17 cellular contexts compared by ENCODE assay signal in genomic region chr14:26808407-26808806, GRCh38.
"Had no signal": no experiment of that assay in that cellular context is flagged by ENCODE, and none has a peak within 500 bp of the region (broad histone marks: within the 10 kb centered on the region; RNA-seq: fewer than 3 reads in every experiment).

No MANE protein-coding gene starts in this region.

- H3K9ac ChIP-seq: neural progenitor cell had no signal

- H3K9me3 ChIP-seq: pancreas, testis had no signal

- H3K4me3 ChIP-seq: neural progenitor cell, pancreas, skin epidermis, testis had no signal

- H2AFZ ChIP-seq: neural progenitor cell had no signal

- H3K36me3 ChIP-seq: neural progenitor cell, pancreas had no signal

- H3K4me2 ChIP-seq: neural progenitor cell had no signal

- ATAC-seq: left ventricle myocardium superior; stimulated activated naive CD8-positive, alpha-beta T cell treated with anti-CD3 and anti-CD28 coated beads, Interleukin-15, amount 100 ng/mL, for 72 hours had no signal

- DNase-seq: activated CD4-positive, alpha-beta memory T cell treated with anti-CD3 and anti-CD28 coated beads for 36 hours; activated gamma-delta T cell treated with Interleukin-2 at 50 U/mL for 16 hours; activated naive CD8-positive, alpha-beta T cell treated with anti-CD3 and anti-CD28 coated beads for 36 hours; activated T-cell treated with anti-CD3 and anti-CD28 coated beads, Interleukin-2, amount 50 U/mL, for 48 hours; aorta; central memory CD4-positive, alpha-beta T cell; cortex of kidney; effector CD8-positive, alpha-beta T cell; kidney; left ventricle myocardium superior; pancreas; retina; stimulated activated CD4-positive, alpha-beta T cell treated with anti-CD3 and anti-CD28 coated beads, Interleukin-4, amount 100 ng/mL, for 4 hours; stimulated activated naive CD8-positive, alpha-beta T cell treated with anti-CD3 and anti-CD28 coated beads, Interleukin-15, amount 100 ng/mL, for 72 hours; testis had no signal

- H3K4me1 ChIP-seq: neural progenitor cell, pancreas, testis had no signal

- FAIRE-seq: pancreas had no signal

- H3K27ac ChIP-seq: neural progenitor cell, pancreas, skin epidermis, testis had no signal

- H3K27me3 ChIP-seq: neural progenitor cell, pancreas, testis had no signal
